Comparison of ENCODE assay signal across 24 cellular contexts in the genomic region with DNA sequence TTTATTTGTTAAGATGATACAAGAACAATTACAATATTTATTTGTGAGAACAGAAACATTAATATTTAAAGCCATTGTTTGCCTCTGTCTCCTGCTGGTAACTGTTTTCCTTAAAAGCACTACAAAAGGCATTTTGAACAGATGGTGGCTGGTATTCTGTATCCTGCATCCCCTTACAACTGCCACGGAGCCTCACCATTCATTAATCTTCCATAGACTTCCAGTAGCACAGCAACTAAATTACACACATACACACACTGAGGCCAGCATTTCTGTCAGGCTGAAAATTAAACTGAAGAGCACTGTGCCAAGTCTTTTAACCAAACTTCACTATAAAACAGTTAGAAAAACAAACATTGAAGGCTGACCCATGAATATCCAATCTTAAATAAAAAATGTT.
DNase-seq lines count a peak whose midpoint lies in the region; ATAC-seq, FAIRE-seq and TF ChIP-seq lines count a peak whose summit lies in the region.
"Had no signal": no experiment of that assay in that cellular context is flagged by ENCODE, and none has a peak within 500 bp of the region (broad histone marks: within the 10 kb centered on the region; RNA-seq: fewer than 3 reads in every experiment).

No MANE protein-coding gene starts in this region.

- no peak overlapping the region for H2AFZ ChIP-seq in Karpas-422 (ENCODE audit: low read length)
- H2AFZ ChIP-seq: parathyroid adenoma had no signal

- no peaks in the 10 kb centered on the region for H3K9me2 ChIP-seq in Karpas-422 (replicated peaks; ENCODE audit: insufficient read depth, low read length)

- no peak overlapping the region for H3K4me2 ChIP-seq in Karpas-422 (ENCODE audit: low read depth, low read length, poor library complexity, severe bottlenecking)
- H3K4me2 ChIP-seq: BLaER1 had no signal

- intact Hi-C loops in left lung (cut with DNase I), result no loop called here

- no peak overlapping the region for H3K27ac ChIP-seq in left lung
- no peak overlapping the region for H3K27ac ChIP-seq in Karpas-422 (ENCODE audit: low read length)
- H3K27ac ChIP-seq: BLaER1, brain microvascular endothelial cell, coronary artery, parathyroid adenoma had no signal

- H3K4me1 ChIP-seq in left lung (no peaks in the 10 kb centered on the region), Karpas-422 (ENCODE audit: low read length) (no peaks in the 10 kb centered on the region)
- H3K4me1 ChIP-seq: BLaER1, parathyroid adenoma had no signal

- no peaks in the 10 kb centered on the region for H3K79me2 ChIP-seq in Karpas-422 (ENCODE audit: low read length)
- H3K79me2 ChIP-seq: parathyroid adenoma had no signal

- no peak overlapping the region for H3K9ac ChIP-seq in Karpas-422 (ENCODE audit: low read length)
- H3K9ac ChIP-seq: BLaER1, parathyroid adenoma had no signal

- DNase-seq in D721Med (ENCODE audit: insufficient read length, low spot score) (no peak), NCI-H1417 treated with DMSO at 0.1 percent for 48 hours (lab: John Stamatoyannopoulos, UW) (peak; percentile 87), NCI-H446 treated with DMSO at 0.1 percent for 48 hours (lab: John Stamatoyannopoulos, UW) (peak; percentile 63), astrocyte of the hippocampus (ENCODE audit: low read depth, low spot score) (peak; percentile 10), left lung (no peak), Karpas-422 (no peak)
- DNase-seq in stimulated activated CD4-positive, alpha-beta T cell treated with anti-CD3 and anti-CD28 coated beads, Interleukin-2, amount 100 ng/mL, for 24 hours, result no peak
- DNase-seq: activated CD4-positive, alpha-beta T cell treated with anti-CD3 and anti-CD28 coated beads for 36 hours; activated naive CD8-positive, alpha-beta T cell treated with anti-CD3 and anti-CD28 coated beads, Interleukin-2, amount 10 ng/mL, durations not matched to agents 7 days and 5 days; brain microvascular endothelial cell; Calu3; GDM1; IMR-90; left cardiac atrium; naive thymus-derived CD8-positive, alpha-beta T cell; NCI-H226; substantia nigra had no signal

- H3K4me3 ChIP-seq in left lung (no peak overlapping the region), Karpas-422 (ENCODE audit: low read length) (no peak overlapping the region)
- H3K4me3 ChIP-seq: BLaER1, coronary artery had no signal

- TF ChIP-seq CTCF in D721Med (IDR thresholded peaks at IDR 0.05; ENCODE audit: insufficient read depth, missing control alignments) (no peak), left lung (IDR thresholded peaks at IDR 0.05) (no peak)

- peaks cover 0 to 1% of the 10 kb centered on the region in 2 donors for H3K9me3 ChIP-seq in left lung
- H3K9me3 ChIP-seq in Karpas-422 (ENCODE audit: low read length), result peaks cover 18% of the 10 kb centered on the region
- H3K9me3 ChIP-seq: BLaER1 had no signal

- ATAC-seq in left lung, result no peak
- ATAC-seq in GM19452 (IDR thresholded peaks at IDR 0.05; ENCODE audit: unreplicated experiment), result no peak
- ATAC-seq: activated CD4-positive, alpha-beta T cell treated with anti-CD3 and anti-CD28 coated beads for 36 hours; left cardiac atrium; naive thymus-derived CD8-positive, alpha-beta T cell; sciatic nerve had no signal

- peak; percentile 68 for FAIRE-seq in D721Med (lab: Jason Lieb, UNC)
- FAIRE-seq: endometrium, urothelium cell line had no signal

- H3K36me3 ChIP-seq in left lung (no peaks in the 10 kb centered on the region), Karpas-422 (ENCODE audit: insufficient read depth, low read length) (no peaks in the 10 kb centered on the region)
- H3K36me3 ChIP-seq: BLaER1, brain microvascular endothelial cell had no signal

- H3K27me3 ChIP-seq in left lung, result no peaks in the 10 kb centered on the region
- H3K27me3 ChIP-seq in Karpas-422 (ENCODE audit: low read length), result no peaks in the 10 kb centered on the region
- H3K27me3 ChIP-seq: BLaER1, brain microvascular endothelial cell had no signal

- no peaks in the 10 kb centered on the region for H4K20me1 ChIP-seq in Karpas-422 (ENCODE audit: insufficient read depth, low read depth, low read length)
- H4K20me1 ChIP-seq: BLaER1 had no signal

Comparison
In these comparisons a context has a peak if more than half of its experiments do, and no peak if none do; other contexts are left out.
1. DNase-seq: peak in NCI-H1417 treated with DMSO at 0.1 percent for 48 hours (single experiment), NCI-H446 treated with DMSO at 0.1 percent for 48 hours (single experiment) and astrocyte of the hippocampus (single experiment); none in D721Med (single experiment), left lung (0 of 2), Karpas-422 (single experiment) and stimulated activated CD4-positive, alpha-beta T cell treated with anti-CD3 and anti-CD28 coated beads, Interleukin-2, amount 100 ng/mL, for 24 hours (0 of 2).